ENCODE assay signal across 8 cellular contexts in genomic region chr2:180006781-180007579, GRCh38. TPM values are rescaled to one million over a fixed set of nuclear protein-coding genes. Genes with fewer than 3 reads are reported as not detected.
DNase-seq lines count a peak whose midpoint lies in the region; ATAC-seq and TF ChIP-seq lines count a peak whose summit lies in the region.

CWC22 (minus strand) TSS chr2:180007297; CDS start chr2:179993341, 13,956 bp downstream.

- H3K4me3 ChIP-seq in GM06990 (replicated peaks; ENCODE audit: low read depth, low read length), result peak within 1 kb of the TSS; percentile 98
- H3K4me3 ChIP-seq in suprapubic skin, result peak within 1 kb of the TSS; percentile 80

- H3K36me3 ChIP-seq in GM06990 (ENCODE audit: control insufficient read depth, insufficient read depth, low read length) (no peaks in the 10 kb centered on the region; the same call in 1 of the 2 replicates), suprapubic skin (no peaks in the 10 kb centered on the region)

- TF ChIP-seq POLR2A in suprapubic skin (IDR thresholded peaks at IDR 0.05), result peak in 1 of 2 donors; percentile 51

- 0% methylated on average over 44 of the region's 46 CpGs for WGBS in suprapubic skin

- peaks cover 3% of the 10 kb centered on the region for H3K36me3 Mint-ChIP-seq in activated naive CD4-positive, alpha-beta T cell treated with anti-CD3 and anti-CD28 coated beads, Interleukin-2, amount 50 U/mL, for 24 hours

- H3K27me3 Mint-ChIP-seq in activated naive CD4-positive, alpha-beta T cell treated with anti-CD3 and anti-CD28 coated beads, Interleukin-2, amount 50 U/mL, for 24 hours, result no peaks in the 10 kb centered on the region

- peak within 1 kb of the TSS; percentile 98 for H3K4me3 Mint-ChIP-seq in activated naive CD4-positive, alpha-beta T cell treated with anti-CD3 and anti-CD28 coated beads, Interleukin-2, amount 50 U/mL, for 24 hours

- H3K9me3 Mint-ChIP-seq in activated naive CD4-positive, alpha-beta T cell treated with anti-CD3 and anti-CD28 coated beads, Interleukin-2, amount 50 U/mL, for 24 hours, result no peaks in the 10 kb centered on the region

- peaks cover 28% of the 10 kb centered on the region for H3K4me1 ChIP-seq in suprapubic skin

- H3K9me3 ChIP-seq in suprapubic skin, result no peaks in the 10 kb centered on the region

- no peak for TF ChIP-seq EP300 in suprapubic skin (IDR thresholded peaks at IDR 0.05)

- peak within 1 kb of the TSS; percentile 99 for H3K27ac Mint-ChIP-seq in activated naive CD4-positive, alpha-beta T cell treated with anti-CD3 and anti-CD28 coated beads, Interleukin-2, amount 50 U/mL, for 24 hours

- H3K27me3 ChIP-seq in GM06990 (replicated peaks; ENCODE audit: control insufficient read depth, insufficient read depth, low read length) (no peaks in the 10 kb centered on the region), suprapubic skin (no peaks in the 10 kb centered on the region)

- TF ChIP-seq CTCF in GM06990 (IDR thresholded peaks at IDR 0.05; ENCODE audit: insufficient read depth, low read length, poor library complexity, severe bottlenecking) (no peak), suprapubic skin (IDR thresholded peaks at IDR 0.05) (no peak)

- H3K4me1 Mint-ChIP-seq in activated naive CD4-positive, alpha-beta T cell treated with anti-CD3 and anti-CD28 coated beads, Interleukin-2, amount 50 U/mL, for 24 hours, result peaks cover 47% of the 10 kb centered on the region

- DNase-seq in GM06990 (ENCODE audit: extremely low read depth, insufficient read length) (peak; percentile 79), NCI-H1092 (lab: John Stamatoyannopoulos, UW) (peak; percentile 76), globus pallidus (ENCODE audit: low spot score) (peak; percentile 94), nucleus accumbens (lab: John Stamatoyannopoulos, UW) (peak in 55 of 56 donors; percentile 46 to 97 (median 85)), suprapubic skin (ENCODE audit: low spot score in 2 of 2) (peak; percentile 90)

- peak; percentile 98 for ATAC-seq in HG02588 (IDR thresholded peaks at IDR 0.05; ENCODE audit: unreplicated experiment)
- ATAC-seq in SK-N-SH treated with all-trans-retinoic acid at 6 μM for 48 hours, result peak; percentile 97

- peak within 1 kb of the TSS; percentile 92 for H3K27ac ChIP-seq in suprapubic skin

TF ChIP-seq in SK-N-SH treated with all-trans-retinoic acid at 6 μM for 48 hours, 23 proteins besides CTCF, POLR2A, EP300 and RAD21:
- no peak for TF ChIP-seq PPARA (CRISPR knock-in tag; IDR thresholded peaks at IDR 0.05; ENCODE audit: borderline replicate concordance)
- TF ChIP-seq, protein P1, sequence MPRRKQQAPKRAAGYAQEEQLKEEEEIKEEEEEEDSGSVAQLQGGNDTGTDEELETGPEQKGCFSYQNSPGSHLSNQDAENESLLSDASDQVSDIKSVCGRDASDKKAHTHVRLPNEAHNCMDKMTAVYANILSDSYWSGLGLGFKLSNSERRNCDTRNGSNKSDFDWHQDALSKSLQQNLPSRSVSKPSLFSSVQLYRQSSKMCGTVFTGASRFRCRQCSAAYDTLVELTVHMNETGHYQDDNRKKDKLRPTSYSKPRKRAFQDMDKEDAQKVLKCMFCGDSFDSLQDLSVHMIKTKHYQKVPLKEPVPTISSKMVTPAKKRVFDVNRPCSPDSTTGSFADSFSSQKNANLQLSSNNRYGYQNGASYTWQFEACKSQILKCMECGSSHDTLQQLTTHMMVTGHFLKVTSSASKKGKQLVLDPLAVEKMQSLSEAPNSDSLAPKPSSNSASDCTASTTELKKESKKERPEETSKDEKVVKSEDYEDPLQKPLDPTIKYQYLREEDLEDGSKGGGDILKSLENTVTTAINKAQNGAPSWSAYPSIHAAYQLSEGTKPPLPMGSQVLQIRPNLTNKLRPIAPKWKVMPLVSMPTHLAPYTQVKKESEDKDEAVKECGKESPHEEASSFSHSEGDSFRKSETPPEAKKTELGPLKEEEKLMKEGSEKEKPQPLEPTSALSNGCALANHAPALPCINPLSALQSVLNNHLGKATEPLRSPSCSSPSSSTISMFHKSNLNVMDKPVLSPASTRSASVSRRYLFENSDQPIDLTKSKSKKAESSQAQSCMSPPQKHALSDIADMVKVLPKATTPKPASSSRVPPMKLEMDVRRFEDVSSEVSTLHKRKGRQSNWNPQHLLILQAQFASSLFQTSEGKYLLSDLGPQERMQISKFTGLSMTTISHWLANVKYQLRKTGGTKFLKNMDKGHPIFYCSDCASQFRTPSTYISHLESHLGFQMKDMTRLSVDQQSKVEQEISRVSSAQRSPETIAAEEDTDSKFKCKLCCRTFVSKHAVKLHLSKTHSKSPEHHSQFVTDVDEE (CRISPR knock-in tag; IDR thresholded peaks at IDR 0.05), result peak; percentile 57; the same call in 1 of the 2 replicates

RNA-seq across cellular contexts. Expression of gene CWC22, which starts in this region (rescaled TPM):
- total RNA-seq in suprapubic skin, result 10 to 100 TPM; 13.2 to 24.3 (median 19.4) TPM

Comparison
In these comparisons a context has a peak if more than half of its experiments do, and no peak if none do; other contexts are left out.
1. Peak in every context shown above with its lines: DNase-seq, ATAC-seq, H3K4me3 ChIP-seq and H3K27ac ChIP-seq.